In genomic region chr4:98516441-98517323, GRCh38 we compare ENCODE assay signal across 15 cellular contexts.
DNase-seq lines count a peak whose midpoint lies in the region; ATAC-seq and TF ChIP-seq lines count a peak whose summit lies in the region.
"Had no signal": no experiment of that assay in that cellular context is flagged by ENCODE, and none has a peak within 500 bp of the region (broad histone marks: within the 10 kb centered on the region; RNA-seq: fewer than 3 reads in every experiment).

No MANE protein-coding gene starts in this region.

- H3K36me3 ChIP-seq in IMR-90 (ENCODE audit: control insufficient read depth, insufficient read depth, low read length) (no peaks in the 10 kb centered on the region), hepatocyte (replicated peaks; ENCODE audit: insufficient read depth, low read depth) (no peaks in the 10 kb centered on the region), spleen (no peaks in the 10 kb centered on the region)

- no peaks in the 10 kb centered on the region for H3K9me2 ChIP-seq in hepatocyte (replicated peaks; ENCODE audit: insufficient read depth)

- no peak for TF ChIP-seq RAD21 in IMR-90 (IDR thresholded peaks at IDR 0.05; ENCODE audit: low read length)

- peak overlapping the region; percentile 86 for H2AK5ac ChIP-seq in IMR-90 (ENCODE audit: low read depth, low read length)

- peak overlapping the region; percentile 69 for H4K91ac ChIP-seq in IMR-90 (ENCODE audit: insufficient read depth, low read depth, low read length)

- H3K18ac ChIP-seq in IMR-90 (ENCODE audit: low read depth, low read length): peak overlapping the region; percentile 84

- H3K23ac ChIP-seq in IMR-90 (ENCODE audit: low read depth, low read length): peak overlapping the region; percentile 85

- peak overlapping the region; percentile 41 for H3K27ac Mint-ChIP-seq in activated T-helper 1 cell treated with anti-CD3 and anti-CD28 coated beads, Interleukin-12 subunit alpha, Interleukin-12 subunit beta, Interleukin-2, Interleukin-4 antibody, amounts not matched to agents 30 ng/mL and 10 ng/mL and 1 ng/mL, durations not matched to agents 14 hours and 24 hours and 36 hours
- H3K27ac Mint-ChIP-seq: activated naive CD4-positive, alpha-beta T cell treated with anti-CD3 and anti-CD28 coated beads, Interleukin-2, amount 10 ng/mL, durations not matched to agents 7 days and 5 days had no signal

- H3K27ac ChIP-seq in IMR-90 (ENCODE audit: insufficient read depth, low read length) (peak overlapping the region; percentile 89), hepatocyte (peak overlapping the region; percentile 39), spleen (no peak overlapping the region)

- TF ChIP-seq CTCF in AG10803 (conservative IDR thresholded peaks at IDR 0.05; ENCODE audit: low read length): no peak
- no peak for TF ChIP-seq CTCF in IMR-90 (conservative IDR thresholded peaks at IDR 0.05; ENCODE audit: low read depth, low read length)
- TF ChIP-seq CTCF in hepatocyte (IDR thresholded peaks at IDR 0.05; ENCODE audit: poor library complexity): no peak
- TF ChIP-seq CTCF in spleen (IDR thresholded peaks at IDR 0.05 in 8 of 11, conservative IDR thresholded peaks at IDR 0.05 in 3 of 11): no peak

- TF ChIP-seq POLR2A in IMR-90 (IDR thresholded peaks at IDR 0.05; ENCODE audit: low read depth, low read length) (no peak), spleen (IDR thresholded peaks at IDR 0.05) (no peak)

- H3K9me3 ChIP-seq in IMR-90 (ENCODE audit: control insufficient read depth, insufficient read depth, low read length): no peaks in the 10 kb centered on the region
- no peaks in the 10 kb centered on the region for H3K9me3 ChIP-seq in hepatocyte (ENCODE audit: low read depth)
- peaks cover 0 to 10% (median 2%) of the 10 kb centered on the region in 8 donors for H3K9me3 ChIP-seq in spleen

- intact Hi-C loops in IMR-90 (cut with micrococcal nuclease): loop anchor here (5.0 kb wide), 1 partner anchor 141 kb away; the partner anchor contains the start of gene TSPAN5
- intact Hi-C loops in activated T-helper 1 cell treated with anti-CD3 and anti-CD28 coated beads, Interleukin-12 subunit alpha, Interleukin-12 subunit beta, Interleukin-2, Interleukin-4 antibody, amounts not matched to agents 30 ng/mL and 10 ng/mL and 1 ng/mL, durations not matched to agents 14 hours and 24 hours and 36 hours (cut with micrococcal nuclease): loop anchor here (1.0 kb wide), 1 partner anchor 86 kb away; no protein-coding TSS in a partner anchor
- intact Hi-C loops in spleen (cut with DNase I; ENCODE audit: low total_unique reads): no loop called here

- H2BK120ac ChIP-seq in IMR-90 (ENCODE audit: low read depth, low read length): peak overlapping the region; percentile 73

- H3K4me3 ChIP-seq in AG10803 (ENCODE audit: low read length): no peak overlapping the region
- H3K4me3 ChIP-seq in IMR-90 (ENCODE audit: insufficient read depth, low read depth, low read length): no peak overlapping the region
- no peak overlapping the region for H3K4me3 ChIP-seq in hepatocyte
- no peak overlapping the region for H3K4me3 ChIP-seq in spleen

- H3K27me3 ChIP-seq in IMR-90 (ENCODE audit: control insufficient read depth, insufficient read depth, low read length): no peaks in the 10 kb centered on the region
- no peaks in the 10 kb centered on the region for H3K27me3 ChIP-seq in hepatocyte
- no peaks in the 10 kb centered on the region for H3K27me3 ChIP-seq in spleen (replicated peaks in 1 of 7)

- peak overlapping the region; percentile 86 for H3K4me2 ChIP-seq in IMR-90 (ENCODE audit: low read depth, low read length)
- peak overlapping the region; percentile 50 for H3K4me2 ChIP-seq in hepatocyte

- ATAC-seq in IMR-90 (ENCODE audit: low read depth): no peak

- in situ Hi-C loops in IMR-90 (cut with MboI; ENCODE audit: low sequenced_read_pairs): no loop called here

- DNase-seq in AG10803 (ENCODE audit: low read depth) (peak; percentile 54), IMR-90 (peak; percentile 27), hepatocyte (ENCODE audit: low spot score) (no peak), NAMALWA (ENCODE audit: low spot score) (no peak), spleen (no peak)
- no peak for DNase-seq in activated T-helper 1 cell treated with anti-CD3 and anti-CD28 coated beads, Interleukin-12 subunit alpha, Interleukin-12 subunit beta, Interleukin-2, Interleukin-4 antibody, amounts not matched to agents 30 ng/mL and 10 ng/mL and 1 ng/mL, durations not matched to agents 14 hours and 24 hours and 36 hours (ENCODE audit: low spot score)
- DNase-seq in stimulated activated CD4-positive, alpha-beta T cell treated with anti-CD3 and anti-CD28 coated beads, Interleukin-2, amount 100 ng/mL, for 48 hours: no peak
- no peak for DNase-seq in activated CD8-positive, alpha-beta memory T cell treated with anti-CD3 and anti-CD28 coated beads, Interleukin-2, amount 50 U/mL, for 48 hours
- DNase-seq: activated CD4-positive, alpha-beta T cell treated with anti-CD3 and anti-CD28 coated beads for 4 hours; activated naive CD4-positive, alpha-beta T cell treated with anti-CD3 and anti-CD28 coated beads, Interleukin-2, amount 10 ng/mL, durations not matched to agents 7 days and 5 days; C1 segment of cervical spinal cord; cortex of kidney; head of caudate nucleus; NCI-H1092 treated with DMSO at 0.1 percent for 48 hours; NCI-H774 had no signal

- peak overlapping the region; percentile 76 for H4K5ac ChIP-seq in IMR-90 (ENCODE audit: low read depth, low read length)

- no TSS peak for BruUV-seq in IMR-90 (replicated peaks; lab: Mats Ljungman, UMichigan)

- peak overlapping the region; percentile 77 for H3K14ac ChIP-seq in IMR-90 (replicated peaks; ENCODE audit: low read depth, low read length)

- H2BK5ac ChIP-seq in IMR-90 (ENCODE audit: low read depth, low read length, poor library complexity, severe bottlenecking): peak overlapping the region; percentile 85

- H2AK9ac ChIP-seq in IMR-90 (replicated peaks; ENCODE audit: low read depth, low read length, poor library complexity): peak overlapping the region; percentile 35

- no peaks in the 10 kb centered on the region for H3K27me3 Mint-ChIP-seq in activated T-helper 1 cell treated with anti-CD3 and anti-CD28 coated beads, Interleukin-12 subunit alpha, Interleukin-12 subunit beta, Interleukin-2, Interleukin-4 antibody, amounts not matched to agents 30 ng/mL and 10 ng/mL and 1 ng/mL, durations not matched to agents 14 hours and 24 hours and 36 hours (ENCODE audit: insufficient read depth)
- H3K27me3 Mint-ChIP-seq: activated naive CD4-positive, alpha-beta T cell treated with anti-CD3 and anti-CD28 coated beads, Interleukin-2, amount 10 ng/mL, durations not matched to agents 7 days and 5 days had no signal

- H3K4me3 Mint-ChIP-seq in activated T-helper 1 cell treated with anti-CD3 and anti-CD28 coated beads, Interleukin-12 subunit alpha, Interleukin-12 subunit beta, Interleukin-2, Interleukin-4 antibody, amounts not matched to agents 30 ng/mL and 10 ng/mL and 1 ng/mL, durations not matched to agents 14 hours and 24 hours and 36 hours: peak overlapping the region; percentile 7
- H3K4me3 Mint-ChIP-seq: activated naive CD4-positive, alpha-beta T cell treated with anti-CD3 and anti-CD28 coated beads, Interleukin-2, amount 10 ng/mL, durations not matched to agents 7 days and 5 days had no signal

- H3K9me3 Mint-ChIP-seq in activated T-helper 1 cell treated with anti-CD3 and anti-CD28 coated beads, Interleukin-12 subunit alpha, Interleukin-12 subunit beta, Interleukin-2, Interleukin-4 antibody, amounts not matched to agents 30 ng/mL and 10 ng/mL and 1 ng/mL, durations not matched to agents 14 hours and 24 hours and 36 hours: peaks cover 7% of the 10 kb centered on the region

- peak overlapping the region; percentile 66 for H2BK20ac ChIP-seq in IMR-90 (ENCODE audit: low read depth, low read length)

- WGBS in IMR-90 (ENCODE audit: extremely low coverage in 2 of 2, insufficient read length in 1 of 2), 2 experiments: 36% methylated on average over 2 of the region's 5 CpGs; no CpG with 5 or more reads in 1 of the 2 experiments
- 83% methylated on average over 5 of the region's 5 CpGs for WGBS in hepatocyte (ENCODE audit: low lambda C conversion rate, missing lambda C conversion rate)
- 80 to 92% (median 88%) methylated on average over 5 of the region's 5 CpGs for WGBS in spleen, 5 donors

- H3K79me1 ChIP-seq in IMR-90 (ENCODE audit: low read depth in 1 of 2, low read length in 2 of 2): peaks cover 52 to 78% of the 10 kb centered on the region in 2 experiments

- H3K9me1 ChIP-seq in IMR-90 (ENCODE audit: insufficient read depth, low read length): peaks cover 42% of the 10 kb centered on the region

- H3K4me1 Mint-ChIP-seq in activated T-helper 1 cell treated with anti-CD3 and anti-CD28 coated beads, Interleukin-12 subunit alpha, Interleukin-12 subunit beta, Interleukin-2, Interleukin-4 antibody, amounts not matched to agents 30 ng/mL and 10 ng/mL and 1 ng/mL, durations not matched to agents 14 hours and 24 hours and 36 hours (ENCODE audit: low read depth): peaks cover 80% of the 10 kb centered on the region

- H3K4me1 ChIP-seq in IMR-90 (ENCODE audit: control insufficient read depth, insufficient read depth, low read length) (peaks cover 44% of the 10 kb centered on the region), hepatocyte (ENCODE audit: insufficient read depth) (peaks cover 40% of the 10 kb centered on the region), spleen (peaks cover 0 to 38% (median 29%) of the 10 kb centered on the region in 6 donors)

- CTCF ChIA-PET in IMR-90 (lab: Yijun Ruan, JAX): interaction anchor here (0.5 to 1.9 kb wide), 3 partner anchors 10 to 515 kb away, joined by 3 to 6 read pairs (median 3); no protein-coding TSS in a partner anchor

- H3K56ac ChIP-seq in IMR-90 (ENCODE audit: extremely low read depth, insufficient read depth, low read length): peak overlapping the region; percentile 79

- POLR2A ChIA-PET in IMR-90 (lab: Charles Lee; ENCODE audit: unreplicated experiment): no interaction called here

- peaks cover 29% of the 10 kb centered on the region for H3K36me3 Mint-ChIP-seq in activated T-helper 1 cell treated with anti-CD3 and anti-CD28 coated beads, Interleukin-12 subunit alpha, Interleukin-12 subunit beta, Interleukin-2, Interleukin-4 antibody, amounts not matched to agents 30 ng/mL and 10 ng/mL and 1 ng/mL, durations not matched to agents 14 hours and 24 hours and 36 hours (ENCODE audit: low read depth)

- peak overlapping the region; percentile 95; the same call in 2 of the 3 replicates for H2BK15ac ChIP-seq in IMR-90 (ENCODE audit: low read depth, low read length)

- H4K8ac ChIP-seq in IMR-90 (ENCODE audit: low read depth in 2 of 2, low read length in 2 of 2): peak overlapping the region; percentile 45 to 59

- H3K9ac ChIP-seq in IMR-90 (ENCODE audit: low read depth, low read length): peak overlapping the region; percentile 45; the same call in 1 of the 2 replicates

- no peak overlapping the region for H2AFZ ChIP-seq in IMR-90 (replicated peaks; ENCODE audit: low read length, poor library complexity)
- no peak overlapping the region for H2AFZ ChIP-seq in hepatocyte

- H3K79me2 ChIP-seq in hepatocyte: peaks cover 9% of the 10 kb centered on the region

- peaks cover 10% of the 10 kb centered on the region; the same call in 1 of the 2 replicates for H4K20me1 ChIP-seq in IMR-90 (ENCODE audit: insufficient read depth, low read length)
- H4K20me1 ChIP-seq in hepatocyte (ENCODE audit: insufficient read depth, poor library complexity, severe bottlenecking): no peaks in the 10 kb centered on the region

- H3K4ac ChIP-seq in IMR-90 (ENCODE audit: low read depth, low read length): peak overlapping the region; percentile 94

- dilution Hi-C loops in IMR-90 (cut with HindIII; ENCODE audit: low sequenced_read_pairs, unreplicated experiment): no loop called here

Comparison
In these comparisons a context has a peak if more than half of its experiments do, and no peak if none do; other contexts are left out.
1. DNase-seq: peak in AG10803 (single experiment) and IMR-90 (single experiment); none in activated T-helper 1 cell treated with anti-CD3 and anti-CD28 coated beads, Interleukin-12 subunit alpha, Interleukin-12 subunit beta, Interleukin-2, Interleukin-4 antibody, amounts not matched to agents 30 ng/mL and 10 ng/mL and 1 ng/mL, durations not matched to agents 14 hours and 24 hours and 36 hours (single experiment), hepatocyte (single experiment), stimulated activated CD4-positive, alpha-beta T cell treated with anti-CD3 and anti-CD28 coated beads, Interleukin-2, amount 100 ng/mL, for 48 hours (0 of 2), activated CD8-positive, alpha-beta memory T cell treated with anti-CD3 and anti-CD28 coated beads, Interleukin-2, amount 50 U/mL, for 48 hours (single experiment), NAMALWA (single experiment) and spleen (single experiment).
2. H3K27ac ChIP-seq: peak in IMR-90 (single experiment) and hepatocyte (single experiment); none in spleen (0 of 8).